ENCODE assay signal across 8 cellular contexts in genomic region chr19:14536926-14537692, GRCh38. TPM values are rescaled to one million over a fixed set of nuclear protein-coding genes. Genes with fewer than 3 reads are reported as not detected.
DNase-seq lines count a peak whose midpoint lies in the region; ATAC-seq and TF ChIP-seq lines count a peak whose summit lies in the region.

No MANE protein-coding gene starts in this region.

- no peaks in the 10 kb centered on the region for H3K27me3 ChIP-seq in foreskin keratinocyte

- no peak for TF ChIP-seq CTCF in foreskin keratinocyte (conservative IDR thresholded peaks at IDR 0.05)

- H3K4me1 ChIP-seq in foreskin keratinocyte: no peaks in the 10 kb centered on the region

- ATAC-seq in foreskin keratinocyte (peak; percentile 85), HG03378 (IDR thresholded peaks at IDR 0.05; ENCODE audit: unreplicated experiment) (no peak)

- DNase-seq in SKM-1 treated with dmso at 0.1 percent for 144 hours (lab: John Stamatoyannopoulos, UW; ENCODE audit: unreplicated experiment) (peak; percentile 22), SKM-1 (lab: John Stamatoyannopoulos, UW; ENCODE audit: unreplicated experiment) (no peak), foreskin keratinocyte (peak; percentile 84 to 90), posterior vena cava (ENCODE audit: low spot score) (peak; percentile 84), NCI-H748 (lab: John Stamatoyannopoulos, UW; ENCODE audit: unreplicated experiment) (no peak), NCI-H187 treated with DMSO at 0.1 percent for 48 hours (lab: John Stamatoyannopoulos, UW) (no peak)
- DNase-seq in activated CD4-positive, alpha-beta T cell treated with anti-CD3 and anti-CD28 coated beads, Interleukin-2, amount 50 U/mL, for 48 hours: peak; percentile 47 to 58

- H3K27ac ChIP-seq in foreskin keratinocyte: no peak overlapping the region

- intact Hi-C loops in posterior vena cava (cut with DNase I): no loop called here

RNA-seq across cellular contexts. Expression of gene TECR, which starts 7.7 kb away (rescaled TPM):
- total RNA-seq in foreskin keratinocyte: 137 and 146 TPM in 2 replicates
- 287 and 299 TPM in 2 replicates for polyA plus RNA-seq in foreskin keratinocyte
- total RNA-seq in posterior vena cava: 10 to 100 TPM; 36.8 to 56.6 TPM

RNA-seq across cellular contexts. Expression of gene DNAJB1, which starts 18.9 kb away (rescaled TPM):
- total RNA-seq in foreskin keratinocyte (184 and 196 TPM in 2 replicates), posterior vena cava (10 to 100 TPM; 56.2 to 63.2 TPM)
- polyA plus RNA-seq in foreskin keratinocyte: 158 and 184 TPM in 2 replicates

RNA-seq across cellular contexts. Expression of gene NDUFB7, which starts 34.8 kb away (rescaled TPM):
- total RNA-seq in foreskin keratinocyte (253 and 266 TPM in 2 replicates), posterior vena cava (100 to 1,000 TPM; 157 to 177 TPM)
- polyA plus RNA-seq in foreskin keratinocyte: 401 and 458 TPM in 2 replicates

RNA-seq across cellular contexts. Expression of gene GIPC1, which starts 41.2 kb away (rescaled TPM):
- total RNA-seq in foreskin keratinocyte: 228 and 256 TPM in 2 replicates
- 250 and 306 TPM in 2 replicates for polyA plus RNA-seq in foreskin keratinocyte
- 10 to 100 TPM; 43.5 to 46.1 TPM for total RNA-seq in posterior vena cava

RNA-seq across cellular contexts. Expression of gene CLEC17A, which starts 45.8 kb away (rescaled TPM):
- total RNA-seq in foreskin keratinocyte (not detected in 2 replicates), posterior vena cava (under 1 TPM in 1 of 2 donors, not detected in 1; 0.42 TPM)
- polyA plus RNA-seq in foreskin keratinocyte: not detected in 2 replicates

Comparison
In these comparisons a context has a peak if more than half of its experiments do, and no peak if none do; other contexts are left out.
1. DNase-seq: peak in SKM-1 treated with dmso at 0.1 percent for 144 hours (single experiment), activated CD4-positive, alpha-beta T cell treated with anti-CD3 and anti-CD28 coated beads, Interleukin-2, amount 50 U/mL, for 48 hours (2 of 2), foreskin keratinocyte (2 of 2) and posterior vena cava (single experiment); none in SKM-1 (single experiment), NCI-H748 (single experiment) and NCI-H187 treated with DMSO at 0.1 percent for 48 hours (single experiment).